Comparison of ENCODE assay signal across 8 cellular contexts in genomic region chr12:121811434-121812319, GRCh38. TPM values are rescaled to one million over a fixed set of nuclear protein-coding genes. Genes with fewer than 3 reads are reported as not detected.
DNase-seq lines count a peak whose midpoint lies in the region; ATAC-seq and TF ChIP-seq lines count a peak whose summit lies in the region.

No MANE protein-coding gene starts in this region.

- H3K4me1 Mint-ChIP-seq in stimulated activated effector memory CD8-positive, alpha-beta T cell treated with anti-CD3 and anti-CD28 coated beads, Interleukin-12 subunit alpha, Interleukin-12 subunit beta, amount 100 ng/mL, for 72 hours: peaks cover 46% of the 10 kb centered on the region

- ATAC-seq in HG02852 (IDR thresholded peaks at IDR 0.05; ENCODE audit: unreplicated experiment): peak; percentile 69
- ATAC-seq in stimulated activated effector memory CD8-positive, alpha-beta T cell treated with anti-CD3 and anti-CD28 coated beads, Interleukin-12 subunit alpha, Interleukin-12 subunit beta, amount 100 ng/mL, for 72 hours: peak; percentile 89

- H3K4me3 Mint-ChIP-seq in stimulated activated effector memory CD8-positive, alpha-beta T cell treated with anti-CD3 and anti-CD28 coated beads, Interleukin-12 subunit alpha, Interleukin-12 subunit beta, amount 100 ng/mL, for 72 hours: peak overlapping the region; percentile 76

- H3K27ac ChIP-seq in ectodermal cell (ENCODE audit: insufficient read depth, low read depth, low read length, poor library complexity, severe bottlenecking): no peak overlapping the region
- peak overlapping the region; percentile 48 to 71 for H3K27ac ChIP-seq in liver (ENCODE audit: low read depth in 1 of 2, low read length in 2 of 2)

- TF ChIP-seq RAD21 in liver (IDR thresholded peaks at IDR 0.05): peak; percentile 72 to 76

- peaks cover 22% of the 10 kb centered on the region for H3K4me1 ChIP-seq in ectodermal cell (ENCODE audit: control insufficient read depth, insufficient read depth, low read length)
- H3K4me1 ChIP-seq in liver (ENCODE audit: control insufficient read depth in 4 of 4, insufficient read depth in 4 of 4, low read length in 3 of 4): peaks cover 11 to 65% (median 48%) of the 10 kb centered on the region in 4 donors

- H3K4me3 ChIP-seq in ectodermal cell (ENCODE audit: insufficient read depth, low read depth, low read length) (peak overlapping the region; percentile 59), liver (ENCODE audit: low read depth in 1 of 3, low read length in 3 of 3) (peak overlapping the region; percentile 59 to 71 (median 69))

- peaks cover 97% of the 10 kb centered on the region for H3K36me3 Mint-ChIP-seq in stimulated activated effector memory CD8-positive, alpha-beta T cell treated with anti-CD3 and anti-CD28 coated beads, Interleukin-12 subunit alpha, Interleukin-12 subunit beta, amount 100 ng/mL, for 72 hours

- H3K9ac ChIP-seq in liver (ENCODE audit: low read depth in 1 of 2, low read length in 2 of 2): peak overlapping the region in 1 of 2 donors; percentile 13

- H3K27me3 ChIP-seq in ectodermal cell (ENCODE audit: control insufficient read depth, insufficient read depth, low read length, poor library complexity, severe bottlenecking): no peaks in the 10 kb centered on the region
- H3K27me3 ChIP-seq in liver (ENCODE audit: control insufficient read depth in 4 of 4, insufficient read depth in 4 of 4, low read length in 3 of 4): no peaks in the 10 kb centered on the region

- H3K9me3 ChIP-seq in ectodermal cell (ENCODE audit: control insufficient read depth, low read length): no peaks in the 10 kb centered on the region
- no peaks in the 10 kb centered on the region for H3K9me3 ChIP-seq in liver (ENCODE audit: control insufficient read depth in 4 of 4, low read length in 3 of 4)

- peak overlapping the region; percentile 68 for H3K27ac Mint-ChIP-seq in stimulated activated effector memory CD8-positive, alpha-beta T cell treated with anti-CD3 and anti-CD28 coated beads, Interleukin-12 subunit alpha, Interleukin-12 subunit beta, amount 100 ng/mL, for 72 hours

- WGBS in ectodermal cell, 2 experiments: 1 to 2% methylated on average over 46 of the region's 46 CpGs
- WGBS in liver: 3% methylated on average over 46 of the region's 46 CpGs

- TF ChIP-seq CTCF in liver (IDR thresholded peaks at IDR 0.05; ENCODE audit: low read depth, low read length, missing input control): peak; percentile 91

- H3K9me3 Mint-ChIP-seq in stimulated activated effector memory CD8-positive, alpha-beta T cell treated with anti-CD3 and anti-CD28 coated beads, Interleukin-12 subunit alpha, Interleukin-12 subunit beta, amount 100 ng/mL, for 72 hours: no peaks in the 10 kb centered on the region

- peak; percentile 46 for DNase-seq in NCI-H2029 treated with DMSO at 0.1 percent for 48 hours (lab: John Stamatoyannopoulos, UW)
- DNase-seq in NCI-H2029 (lab: John Stamatoyannopoulos, UW): no peak
- peak; percentile 84 for DNase-seq in NCI-H345 treated with DMSO at 0.1 percent for 48 hours (lab: John Stamatoyannopoulos, UW; ENCODE audit: unreplicated experiment)
- DNase-seq in activated CD4-positive, alpha-beta T cell treated with anti-CD3 and anti-CD28 coated beads, Interleukin-2, amount 50 U/mL, for 4 hours: peak; percentile 54
- DNase-seq in stimulated activated effector memory CD8-positive, alpha-beta T cell treated with anti-CD3 and anti-CD28 coated beads, Interleukin-12 subunit alpha, Interleukin-12 subunit beta, amount 100 ng/mL, for 72 hours (ENCODE audit: low spot score in 2 of 2): peak; percentile 83 to 89

- peaks cover 25% of the 10 kb centered on the region for H3K36me3 ChIP-seq in ectodermal cell (ENCODE audit: control insufficient read depth, insufficient read depth, low read length)
- H3K36me3 ChIP-seq in liver (ENCODE audit: control insufficient read depth in 4 of 4, insufficient read depth in 3 of 4, low read depth in 1 of 4, low read length in 3 of 4): peaks cover 20 to 40% (median 28%) of the 10 kb centered on the region in 4 donors

TF ChIP-seq in liver, 16 proteins besides CTCF, POLR2A, EP300 and RAD21:
- no peak for TF ChIP-seq ZBTB33 (IDR thresholded peaks at IDR 0.05)
- no peak for TF ChIP-seq HNF4A (conservative IDR thresholded peaks at IDR 0.05)
- TF ChIP-seq RXRA (IDR thresholded peaks at IDR 0.05): no peak
- TF ChIP-seq TAF1 (conservative IDR thresholded peaks at IDR 0.05): no peak
- TF ChIP-seq ATF3 (IDR thresholded peaks at IDR 0.05): no peak

RNA-seq across cellular contexts. Expression of gene SETD1B, which starts 7.9 kb away (rescaled TPM):
- 15.0 TPM for polyA plus RNA-seq in ectodermal cell (2013, experiment 1 of 4)
- 17.0 TPM for polyA plus RNA-seq in ectodermal cell (2013, experiment 2 of 4)
- polyA plus RNA-seq in ectodermal cell (2013, experiment 3 of 4): 13.2 TPM
- 15.1 TPM for polyA plus RNA-seq in ectodermal cell (2013, experiment 4 of 4)
- total RNA-seq in liver: 1 to 10 TPM; 4.3 to 7.9 TPM
- polyA plus RNA-seq in liver: 1 to 10 TPM; 1.8 to 5.8 TPM

RNA-seq across cellular contexts. Expression of gene RHOF, which starts 18.2 kb away (rescaled TPM):
- polyA plus RNA-seq in ectodermal cell (2013, experiment 1 of 4): 26.7 TPM
- 27.0 TPM for polyA plus RNA-seq in ectodermal cell (2013, experiment 2 of 4)
- polyA plus RNA-seq in ectodermal cell (2013, experiment 3 of 4): 19.1 TPM
- polyA plus RNA-seq in ectodermal cell (2013, experiment 4 of 4): 22.4 TPM
- total RNA-seq in liver: 1 to 10 TPM; 5.9 to 7.0 TPM
- polyA plus RNA-seq in liver: 1 to 10 TPM in 1 of 2 donors, under 1 TPM in 1; 0.97 to 1.1 TPM

RNA-seq across cellular contexts. Expression of gene HPD, which starts 47.0 kb away (rescaled TPM):
- polyA plus RNA-seq in ectodermal cell (2013, experiment 1 of 4): not detected
- not detected for polyA plus RNA-seq in ectodermal cell (2013, experiment 2 of 4)
- polyA plus RNA-seq in ectodermal cell (2013, experiment 3 of 4): 0.32 TPM
- polyA plus RNA-seq in ectodermal cell (2013, experiment 4 of 4): not detected
- total RNA-seq in liver: 100 to 1,000 TPM in 1 of 2 donors, 10 to 100 TPM in 1; 31.3 to 620 TPM
- 100 to 1,000 TPM; 397 to 812 TPM for polyA plus RNA-seq in liver
